Comparison of ENCODE assay signal across 29 cellular contexts in the genomic region with DNA sequence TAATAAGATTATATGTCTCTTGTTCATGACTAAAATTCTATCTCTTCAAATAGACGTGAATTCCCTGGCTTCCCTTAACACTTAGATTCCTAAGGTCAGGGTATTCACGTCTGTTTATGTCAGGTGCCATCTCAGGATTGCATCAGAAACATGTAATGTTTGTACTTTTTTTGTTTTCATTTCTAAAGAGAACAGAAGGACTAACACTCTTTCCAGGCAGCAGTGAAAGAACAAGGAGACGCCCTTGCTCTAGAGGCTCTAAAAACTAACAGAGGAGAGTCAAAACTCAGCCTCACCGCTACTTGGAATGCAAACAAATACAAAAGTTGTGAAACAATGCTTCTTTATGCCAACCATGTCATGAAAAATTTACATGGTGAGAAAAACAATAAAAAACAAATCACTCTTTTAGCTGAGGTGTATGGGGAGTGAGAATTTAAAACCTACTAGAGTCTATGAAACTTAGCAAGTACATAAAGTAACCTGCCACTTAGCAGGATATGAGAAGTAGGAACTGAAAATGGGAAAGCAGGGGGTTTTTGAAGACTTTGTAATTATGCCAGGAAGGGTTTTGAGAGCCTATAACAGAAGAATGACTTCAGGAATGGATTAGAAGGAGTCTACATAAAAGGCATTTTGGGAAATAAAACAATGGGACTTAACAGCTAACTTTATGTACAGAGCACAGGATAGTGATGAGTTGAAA.
DNase-seq lines count a peak whose midpoint lies in the region; ATAC-seq, FAIRE-seq and TF ChIP-seq lines count a peak whose summit lies in the region.
"Had no signal": no experiment of that assay in that cellular context is flagged by ENCODE, and none has a peak within 500 bp of the region (broad histone marks: within the 10 kb centered on the region; RNA-seq: fewer than 3 reads in every experiment).

No MANE protein-coding gene starts in this region.

- no peak overlapping the region for H3K56ac ChIP-seq in H1 (replicated peaks; ENCODE audit: insufficient read length, low read depth, low read length)

- peak; percentile 68 for ATAC-seq in GM18511 (IDR thresholded peaks at IDR 0.05; ENCODE audit: unreplicated experiment)
- ATAC-seq: activated naive CD4-positive, alpha-beta T cell treated with anti-CD3 and anti-CD28 coated beads, Interleukin-2, amount 50 U/mL, for 72 hours; activated T-helper 17 cell treated with anti-CD3 and anti-CD28 coated beads, Interleukin-2, amount 50 U/mL, for 72 hours; left ventricle myocardium superior; naive thymus-derived CD4-positive, alpha-beta T cell; SK-N-SH treated with all-trans-retinoic acid at 6 μM for 48 hours; stimulated activated naive B cell treated with anti-CD40 and anti-IgM and Interleukin-4, amounts not matched to agents 10 μg/mL and 1 μg/mL and 100 μg/mL, for 72 hours had no signal

- POLR2A ChIA-PET in H1 (lab: Charles Lee; ENCODE audit: partially characterized antibody): no interaction called here

- H2AFZ ChIP-seq in MM.1S (ENCODE audit: low read length) (no peak overlapping the region), H1 (ENCODE audit: low read length) (no peak overlapping the region)

- no peak overlapping the region for H3K4me3 ChIP-seq in MM.1S (ENCODE audit: low read length)
- no peak overlapping the region for H3K4me3 ChIP-seq in H1 (ENCODE audit: extremely low read depth in 1 of 4, insufficient read depth in 2 of 4, low read depth in 3 of 4, low read length in 4 of 4)
- H3K4me3 ChIP-seq: spleen, suprapubic skin had no signal

- WGBS in H1 (ENCODE audit: extremely low coverage in 1 of 2, insufficient coverage in 1 of 2, insufficient read length in 1 of 2, insufficient replicate concordance in 2 of 2, low coverage in 1 of 2, low lambda C conversion rate in 2 of 2, missing lambda C conversion rate in 1 of 2), 2 experiments: 77% methylated on average over 4 of the region's 4 CpGs; no CpG with 5 or more reads in 1 of the 2 experiments

- CTCF ChIA-PET in H1 (lab: Charles Lee; ENCODE audit: partially characterized antibody): no interaction called here

- H4K5ac ChIP-seq in H1 (ENCODE audit: insufficient read length, low read depth, low read length): no peak overlapping the region

- no peak overlapping the region for H4K91ac ChIP-seq in H1 (replicated peaks; ENCODE audit: insufficient read length, low read length)

- no peak overlapping the region for H2AK5ac ChIP-seq in H1 (ENCODE audit: low read depth, low read length)

- no peak overlapping the region for H2BK20ac ChIP-seq in H1 (ENCODE audit: low read length)

- FAIRE-seq in H1 (lab: Jason Lieb, UNC): no peak
- FAIRE-seq: islet of Langerhans had no signal

- H3K14ac ChIP-seq in H1 (ENCODE audit: insufficient read length): no peak overlapping the region

- H3K9ac ChIP-seq in MM.1S (ENCODE audit: low read length) (no peak overlapping the region), H1 (replicated peaks in 1 of 4; ENCODE audit: extremely low read depth in 1 of 4, low read depth in 3 of 4, low read length in 3 of 4) (no peak overlapping the region)
- H3K9ac ChIP-seq: KMS-11 had no signal

- H3F3A ChIP-seq in MM.1S (ENCODE audit: insufficient read depth, low read length): no peaks in the 10 kb centered on the region

- no peak for TF ChIP-seq RAD21 in H1 (IDR thresholded peaks at IDR 0.05 in 1 of 2, conservative IDR thresholded peaks at IDR 0.05 in 1 of 2; ENCODE audit: low read depth in 2 of 2, low read length in 2 of 2)

- peaks cover 8% of the 10 kb centered on the region for H3K4me1 Mint-ChIP-seq in progenitor cell of endocrine pancreas (ENCODE audit: low read depth)
- H3K4me1 Mint-ChIP-seq: activated T-helper 17 cell treated with anti-CD3 and anti-CD28 coated beads, Interleukin-2, amount 50 U/mL, for 72 hours; mesothelial cell of epicardium; naive thymus-derived CD4-positive, alpha-beta T cell; stimulated activated naive B cell treated with anti-CD40 and anti-IgM and Interleukin-4, amounts not matched to agents 10 μg/mL and 1 μg/mL and 100 μg/mL, for 72 hours had no signal

- H3K4me3 Mint-ChIP-seq in progenitor cell of endocrine pancreas (ENCODE audit: low read depth): no peak overlapping the region
- H3K4me3 Mint-ChIP-seq: activated T-helper 17 cell treated with anti-CD3 and anti-CD28 coated beads, Interleukin-2, amount 50 U/mL, for 72 hours; mesothelial cell of epicardium; naive thymus-derived CD4-positive, alpha-beta T cell; stimulated activated naive B cell treated with anti-CD40 and anti-IgM and Interleukin-4, amounts not matched to agents 10 μg/mL and 1 μg/mL and 100 μg/mL, for 72 hours had no signal

- H3K36me3 ChIP-seq in MM.1S (replicated peaks; ENCODE audit: insufficient read depth, low read length): no peaks in the 10 kb centered on the region
- no peaks in the 10 kb centered on the region for H3K36me3 ChIP-seq in H1 (ENCODE audit: control insufficient read depth in 2 of 4, insufficient read depth in 4 of 4, low read length in 3 of 4)
- H3K36me3 ChIP-seq: spleen, suprapubic skin had no signal

- no peak overlapping the region for H4K8ac ChIP-seq in H1 (ENCODE audit: extremely low read depth, insufficient read depth, low read length)

- H2BK12ac ChIP-seq in H1 (ENCODE audit: low read depth, low read length): no peak overlapping the region

- H3K79me2 ChIP-seq in MM.1S (ENCODE audit: low read length) (no peaks in the 10 kb centered on the region), H1 (ENCODE audit: control insufficient read depth in 1 of 2, insufficient read depth in 2 of 2, low read length in 2 of 2) (no peaks in the 10 kb centered on the region)

- no peak overlapping the region for H3K23ac ChIP-seq in H1 (ENCODE audit: insufficient read length)

- H3K27ac ChIP-seq in MM.1S (ENCODE audit: low read length) (peak overlapping the region; percentile 27; the same call in 1 of the 2 replicates), H1 (ENCODE audit: low read depth, low read length) (no peak overlapping the region)
- H3K27ac ChIP-seq: C4-2B, KMS-11, spleen, suprapubic skin had no signal

- TF ChIP-seq CTCF in MM.1S (IDR thresholded peaks at IDR 0.05; ENCODE audit: low read length): no peak
- no peak for TF ChIP-seq CTCF in H1 (IDR thresholded peaks at IDR 0.05; ENCODE audit: control extremely low read depth in 1 of 3, insufficient read depth in 1 of 3, low read depth in 1 of 3, low read length in 3 of 3)
- TF ChIP-seq CTCF in progenitor cell of endocrine pancreas (IDR thresholded peaks at IDR 0.05; ENCODE audit: unreplicated experiment): no peak

- H3K23me2 ChIP-seq in H1 (ENCODE audit: low read depth, low read length): no peaks in the 10 kb centered on the region

- H3K27me3 Mint-ChIP-seq in progenitor cell of endocrine pancreas: no peaks in the 10 kb centered on the region
- H3K27me3 Mint-ChIP-seq: activated T-helper 17 cell treated with anti-CD3 and anti-CD28 coated beads, Interleukin-2, amount 50 U/mL, for 72 hours; naive thymus-derived CD4-positive, alpha-beta T cell; stimulated activated naive B cell treated with anti-CD40 and anti-IgM and Interleukin-4, amounts not matched to agents 10 μg/mL and 1 μg/mL and 100 μg/mL, for 72 hours had no signal

- peak overlapping the region; percentile 38 for H3K4ac ChIP-seq in H1 (replicated peaks; ENCODE audit: insufficient read length, low read depth, low read length)

- H3K79me1 ChIP-seq in H1 (ENCODE audit: low read depth, low read length): no peaks in the 10 kb centered on the region

- H3K36me3 Mint-ChIP-seq in progenitor cell of endocrine pancreas (ENCODE audit: insufficient read depth): peaks cover 5% of the 10 kb centered on the region
- H3K36me3 Mint-ChIP-seq: mesothelial cell of epicardium; naive thymus-derived CD4-positive, alpha-beta T cell; stimulated activated naive B cell treated with anti-CD40 and anti-IgM and Interleukin-4, amounts not matched to agents 10 μg/mL and 1 μg/mL and 100 μg/mL, for 72 hours had no signal

- no peak for TF ChIP-seq EP300 in H1 (IDR thresholded peaks at IDR 0.05; ENCODE audit: borderline replicate concordance in 1 of 2, low read depth in 2 of 2, low read length in 2 of 2)

- H3K4me1 ChIP-seq in MM.1S (ENCODE audit: low read length) (no peaks in the 10 kb centered on the region), H1 (replicated peaks in 1 of 4; ENCODE audit: control insufficient read depth in 3 of 4, insufficient read depth in 4 of 4, low read length in 3 of 4) (no peaks in the 10 kb centered on the region; a peak in 2 of 7 replicates)
- H3K4me1 ChIP-seq: spleen, suprapubic skin had no signal

- peak overlapping the region; percentile 23 for H3K27ac Mint-ChIP-seq in progenitor cell of endocrine pancreas
- H3K27ac Mint-ChIP-seq: activated naive CD4-positive, alpha-beta T cell treated with anti-CD3 and anti-CD28 coated beads, Interleukin-2, amount 50 U/mL, for 72 hours; activated T-helper 17 cell treated with anti-CD3 and anti-CD28 coated beads, Interleukin-2, amount 50 U/mL, for 72 hours; mesothelial cell of epicardium; naive thymus-derived CD4-positive, alpha-beta T cell; stimulated activated naive B cell treated with anti-CD40 and anti-IgM and Interleukin-4, amounts not matched to agents 10 μg/mL and 1 μg/mL and 100 μg/mL, for 72 hours had no signal

- H3K9me3 Mint-ChIP-seq in progenitor cell of endocrine pancreas (ENCODE audit: low read depth): peaks cover 7% of the 10 kb centered on the region

- no peak overlapping the region for H3K18ac ChIP-seq in H1 (ENCODE audit: extremely low read depth, low read length)

- H3K27me3 ChIP-seq in MM.1S (replicated peaks; ENCODE audit: insufficient read depth, low read length): no peaks in the 10 kb centered on the region
- no peaks in the 10 kb centered on the region for H3K27me3 ChIP-seq in H1 (replicated peaks in 1 of 4; ENCODE audit: control insufficient read depth in 3 of 4, extremely low read depth in 1 of 4, insufficient read depth in 3 of 4, low read length in 3 of 4)
- H3K27me3 ChIP-seq: spleen, suprapubic skin had no signal

- DNase-seq in MM.1S (no peak), H1 (ENCODE audit: low read depth in 1 of 2, low spot score in 2 of 2) (no peak), progenitor cell of endocrine pancreas (ENCODE audit: low spot score, unreplicated experiment) (no peak), NCI-H1417 (lab: John Stamatoyannopoulos, UW) (no peak), pons (ENCODE audit: low spot score) (no peak), amniotic stem cell (lab: John Stamatoyannopoulos, UW) (no peak)
- DNase-seq in activated CD4-positive, CD25-positive, alpha-beta regulatory T cell (lab: John Stamatoyannopoulos, UW): no peak
- DNase-seq: activated CD4-positive, alpha-beta T cell treated with anti-CD3 and anti-CD28 coated beads, Interleukin-2, amount 50 U/mL, for 4 hours; activated CD8-positive, alpha-beta memory T cell treated with anti-CD3 and anti-CD28 coated beads, Interleukin-2, amount 50 U/mL, for 4 hours; GOT3; left ventricle myocardium superior; naive thymus-derived CD4-positive, alpha-beta T cell; NCI-H1048; NCI-H1930; NCI-H2227 treated with DMSO at 0.1 percent for 48 hours; occipital lobe; spleen; stimulated activated CD4-positive, alpha-beta T cell treated with anti-CD3 and anti-CD28 coated beads, Interleukin-4, amount 100 ng/mL, for 24 hours; stimulated activated naive B cell treated with anti-CD40 and anti-IgM and Interleukin-4, amounts not matched to agents 10 μg/mL and 1 μg/mL and 100 μg/mL, for 72 hours; T-helper 2 cell had no signal

- H3K9me3 ChIP-seq in MM.1S (replicated peaks; ENCODE audit: insufficient read depth, low read length): no peaks in the 10 kb centered on the region
- no peaks in the 10 kb centered on the region for H3K9me3 ChIP-seq in H1 (ENCODE audit: insufficient read depth in 2 of 2, low read depth in 1 of 2, low read length in 1 of 2)
- H3K9me3 ChIP-seq: suprapubic skin had no signal

- TF ChIP-seq POLR2A in H1 (IDR thresholded peaks at IDR 0.05; ENCODE audit: control extremely low read depth in 1 of 2, low read depth in 2 of 2, low read length in 2 of 2): no peak

- H2BK15ac ChIP-seq in H1 (ENCODE audit: low read length): no peak overlapping the region

- no peaks in the 10 kb centered on the region for H3K9me2 ChIP-seq in MM.1S (replicated peaks; ENCODE audit: insufficient read depth, low read length)

- no peak overlapping the region for H2BK120ac ChIP-seq in H1 (replicated peaks; ENCODE audit: low read depth, low read length)

- H3K4me2 ChIP-seq in MM.1S (ENCODE audit: low read depth, low read length) (peak overlapping the region; percentile 12; the same call in 1 of the 2 replicates), H1 (ENCODE audit: insufficient read depth in 1 of 2, low read depth in 2 of 2, low read length in 2 of 2) (no peak overlapping the region)
- H3K4me2 ChIP-seq: KMS-11 had no signal

- H2BK5ac ChIP-seq in H1 (ENCODE audit: low read depth, low read length): no peak overlapping the region

- H4K20me1 ChIP-seq in MM.1S (ENCODE audit: insufficient read depth, low read length) (no peaks in the 10 kb centered on the region), H1 (replicated peaks in 1 of 2; ENCODE audit: control insufficient read depth in 1 of 2, insufficient read depth in 2 of 2, low read length in 2 of 2) (no peaks in the 10 kb centered on the region)
